ENCODE assay signal across 14 cellular contexts in genomic region chr21:23695449-23695848, GRCh38.
"Had no signal": no experiment of that assay in that cellular context is flagged by ENCODE, and none has a peak within 500 bp of the region (broad histone marks: within the 10 kb centered on the region; RNA-seq: fewer than 3 reads in every experiment).

No MANE protein-coding gene starts in this region.

- H3K9me3 ChIP-seq: neutrophil, uterus had no signal

- DNase-seq: activated gamma-delta T cell; activated T-cell treated with anti-CD3 and anti-CD28 coated beads, Interleukin-2, amount 50 U/mL, for 1 hour; dorsolateral prefrontal cortex; left cardiac atrium; naive thymus-derived CD8-positive, alpha-beta T cell; posterior cingulate gyrus; stimulated activated CD4-positive, alpha-beta T cell treated with anti-CD3 and anti-CD28 coated beads, Interleukin-4, amount 100 ng/mL, for 4 hours; tibial artery; uterus had no signal

- H3K4me3 ChIP-seq: dorsolateral prefrontal cortex, esophagus muscularis mucosa, right atrium auricular region, skin epidermis, tibial artery, uterus had no signal

- ATAC-seq: left cardiac atrium; naive thymus-derived CD8-positive, alpha-beta T cell; WTC11 had no signal

- H3K36me3 ChIP-seq: esophagus muscularis mucosa, neutrophil, right atrium auricular region, tibial artery, uterus had no signal

- H3K4me1 ChIP-seq: esophagus muscularis mucosa, right atrium auricular region, tibial artery, uterus had no signal

- H3K27ac ChIP-seq: dorsolateral prefrontal cortex, esophagus muscularis mucosa, neutrophil, right atrium auricular region, skin epidermis, tibial artery, uterus had no signal

- H3K27me3 ChIP-seq: dorsolateral prefrontal cortex, esophagus muscularis mucosa, neutrophil, right atrium auricular region, tibial artery, uterus had no signal
